In genomic region chr10:63689768-63690167, GRCh38 we compare ENCODE assay signal across 23 cellular contexts.
DNase-seq lines count a peak whose midpoint lies in the region; ATAC-seq and TF ChIP-seq lines count a peak whose summit lies in the region.
"Had no signal": no experiment of that assay in that cellular context is flagged by ENCODE, and none has a peak within 500 bp of the region (broad histone marks: within the 10 kb centered on the region; RNA-seq: fewer than 3 reads in every experiment).

No MANE protein-coding gene starts in this region.

- DNase-seq in A673 (ENCODE audit: low spot score) (no peak), glomerular visceral epithelial cell (ENCODE audit: extremely low spot score) (no peak), mucosa of gallbladder (ENCODE audit: low spot score) (no peak), GM13976 (ENCODE audit: low spot score) (no peak), dermis blood vessel endothelial cell (no peak)
- DNase-seq: Caco-2; CD4-positive, alpha-beta memory T cell; DMS 273 treated with DMSO at 0.1 percent for 48 hours; DND-41; H9; Kasumi-1; NCI-H1694; NCI-H2081; NCI-H2171 treated with DMSO at 0.1 percent for 48 hours; NCI-H526; OCI-M1; T-helper 9 cell had no signal

- intact Hi-C loops in A673 (cut with micrococcal nuclease; ENCODE audit: unreplicated experiment) = loop anchor here (1.0 kb wide), 1 partner anchor 47 kb away; no protein-coding TSS in a partner anchor

- ATAC-seq in GM19395 (IDR thresholded peaks at IDR 0.05; ENCODE audit: unreplicated experiment) (peak; percentile 56), HG02884 (IDR thresholded peaks at IDR 0.05; ENCODE audit: unreplicated experiment) (peak; percentile 69), HG03565 (IDR thresholded peaks at IDR 0.05; ENCODE audit: unreplicated experiment) (peak; percentile 68)

- no peaks in the 10 kb centered on the region for H3K36me3 ChIP-seq in A673 (ENCODE audit: insufficient read depth, low read length, poor library complexity, severe bottlenecking)
- H3K36me3 ChIP-seq: BLaER1 treated with 17β-estradiol and CSF1 and Interleukin-3, amounts not matched to agents 10 nM and 100 nM; SJSA1 had no signal

- H3K9me3 ChIP-seq in A673 (ENCODE audit: low read depth, low read length, poor library complexity, severe bottlenecking) = peaks cover 3% of the 10 kb centered on the region
- H3K9me3 ChIP-seq: Caco-2, SJSA1 had no signal

- H3K4me1 ChIP-seq in A673 (ENCODE audit: insufficient read depth, low read length, poor library complexity, severe bottlenecking) = peaks cover 15% of the 10 kb centered on the region
- H3K4me1 ChIP-seq: Caco-2, SJSA1 had no signal

- TF ChIP-seq CTCF in A673 (conservative IDR thresholded peaks at IDR 0.05; ENCODE audit: low read depth, low read length) (no peak), GM13976 (IDR thresholded peaks at IDR 0.05; ENCODE audit: borderline replicate concordance, control extremely low read depth, extremely low read depth, insufficient read depth, missing control alignments) (no peak)

- CTCF ChIA-PET in A673 (lab: Charles Lee) = no interaction called here

- in situ Hi-C loops in GM13976 (cut with MboI; ENCODE audit: low sequenced_read_pairs, unreplicated experiment) = no loop called here

- BruUV-seq in A673 (replicated peaks; lab: Mats Ljungman, UMichigan) = no TSS peak

- H3K27me3 ChIP-seq in A673 (replicated peaks; ENCODE audit: insufficient read depth, low read depth, low read length, poor library complexity) = no peaks in the 10 kb centered on the region
- H3K27me3 ChIP-seq: BLaER1 treated with 17β-estradiol and CSF1 and Interleukin-3, amounts not matched to agents 10 nM and 100 nM had no signal

- POLR2A ChIA-PET in A673 (lab: Charles Lee; ENCODE audit: low non-redundant PET) = no interaction called here

- H3K4me3 ChIP-seq in A673 (ENCODE audit: low read depth, low read length, poor library complexity, severe bottlenecking) = no peak overlapping the region
- H3K4me3 ChIP-seq: BLaER1 treated with 17β-estradiol and CSF1 and Interleukin-3, amounts not matched to agents 10 nM and 100 nM; SJSA1 had no signal

- H3K27ac ChIP-seq in A673 (ENCODE audit: low read depth, low read length, poor library complexity, severe bottlenecking) = peak overlapping the region; percentile 70
- H3K27ac ChIP-seq: 22Rv1; BLaER1 treated with 17β-estradiol and CSF1 and Interleukin-3, amounts not matched to agents 10 nM and 100 nM; SJSA1 had no signal
